In the genomic region with DNA sequence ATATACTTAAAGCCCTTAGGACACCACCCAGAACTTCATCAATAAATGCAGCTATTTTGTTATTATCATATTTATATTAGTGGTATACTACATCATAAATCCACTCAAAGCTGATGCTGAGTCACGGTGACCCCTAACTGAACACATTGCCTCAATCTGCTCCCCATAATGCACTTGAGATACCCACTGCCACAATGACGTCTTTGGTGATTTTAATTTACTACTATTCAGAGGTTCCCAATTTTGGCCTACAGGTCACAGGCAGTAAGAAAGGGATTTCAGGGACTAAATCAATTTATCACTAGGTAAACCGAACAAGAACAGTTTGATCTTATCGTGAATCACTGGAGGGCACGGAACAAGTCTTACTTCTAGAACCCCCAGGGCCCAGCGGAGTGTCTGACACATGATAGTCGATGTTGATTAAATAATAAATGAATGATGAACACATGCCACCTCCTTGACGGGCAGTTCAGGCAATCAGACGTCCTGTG, we compare ENCODE assay signal across 8 cellular contexts. TPM values are rescaled to one million over a fixed set of nuclear protein-coding genes. Genes with fewer than 3 reads are reported as not detected.
DNase-seq lines count a peak whose midpoint lies in the region; ATAC-seq, FAIRE-seq and TF ChIP-seq lines count a peak whose summit lies in the region.

No MANE protein-coding gene starts in this region.

- peaks cover 19% of the 10 kb centered on the region for H3K36me3 Mint-ChIP-seq in activated CD8-positive, alpha-beta T cell treated with anti-CD3 and anti-CD28 coated beads for 36 hours (ENCODE audit: low read depth)

- peaks cover 33% of the 10 kb centered on the region for H3K4me1 Mint-ChIP-seq in activated CD8-positive, alpha-beta T cell treated with anti-CD3 and anti-CD28 coated beads for 36 hours (ENCODE audit: low read depth)

- H3K9me3 ChIP-seq in iPS DF 6.9 (ENCODE audit: control insufficient read depth, insufficient read depth, low read length) (no peaks in the 10 kb centered on the region), spleen (peaks cover 0 to under 1% (median 0%) of the 10 kb centered on the region in 8 donors)

- H3K27ac Mint-ChIP-seq in activated CD8-positive, alpha-beta T cell treated with anti-CD3 and anti-CD28 coated beads for 36 hours: peak overlapping the region; percentile 84

- H3K27me3 Mint-ChIP-seq in activated CD8-positive, alpha-beta T cell treated with anti-CD3 and anti-CD28 coated beads for 36 hours: no peaks in the 10 kb centered on the region

- DNase-seq in HL-60 (ENCODE audit: low read depth in 1 of 2, low spot score in 1 of 2): no peak
- no peak for DNase-seq in activated CD8-positive, alpha-beta T cell treated with anti-CD3 and anti-CD28 coated beads for 36 hours
- no peak for DNase-seq in iPS DF 6.9 (ENCODE audit: low read depth, low spot score)
- no peak for DNase-seq in spleen
- no peak for DNase-seq in DMS153 (lab: John Stamatoyannopoulos, UW)
- DNase-seq in stimulated activated CD4-positive, alpha-beta T cell treated with anti-CD3 and anti-CD28 coated beads, Interleukin-4, amount 100 ng/mL, for 24 hours: no peak
- DNase-seq in frontal cortex (ENCODE audit: low spot score in 2 of 2): no peak

- FAIRE-seq in frontal cortex (lab: Jason Lieb, UNC): no peak

- H3K27me3 ChIP-seq in HL-60 (ENCODE audit: insufficient read depth, poor library complexity, severe bottlenecking): no peaks in the 10 kb centered on the region
- H3K27me3 ChIP-seq in iPS DF 6.9 (ENCODE audit: control insufficient read depth, insufficient read depth, low read length): no peaks in the 10 kb centered on the region
- no peaks in the 10 kb centered on the region for H3K27me3 ChIP-seq in spleen (replicated peaks in 1 of 7)

- H3K27ac ChIP-seq in HL-60 (replicated peaks): peak overlapping the region; percentile 92
- H3K27ac ChIP-seq in iPS DF 6.9 (ENCODE audit: low read length): no peak overlapping the region
- peak overlapping the region; percentile 84 to 94 (median 90) for H3K27ac ChIP-seq in spleen

- no peaks in the 10 kb centered on the region for H3K9me3 Mint-ChIP-seq in activated CD8-positive, alpha-beta T cell treated with anti-CD3 and anti-CD28 coated beads for 36 hours

- TF ChIP-seq POLR2A in spleen (IDR thresholded peaks at IDR 0.05): no peak

- peak overlapping the region; percentile 76 for H3K4me3 Mint-ChIP-seq in activated CD8-positive, alpha-beta T cell treated with anti-CD3 and anti-CD28 coated beads for 36 hours

- peaks cover 6% of the 10 kb centered on the region for H3K4me1 ChIP-seq in iPS DF 6.9 (ENCODE audit: control insufficient read depth, insufficient read depth, low read length)
- peaks cover 9 to 49% (median 38%) of the 10 kb centered on the region in 6 donors for H3K4me1 ChIP-seq in spleen

- peak overlapping the region; percentile 33 for H3K4me3 ChIP-seq in HL-60 (replicated peaks; ENCODE audit: insufficient read depth, low read length)
- peak overlapping the region; percentile 90; the same call in 1 of the 2 replicates for H3K4me3 ChIP-seq in iPS DF 6.9 (ENCODE audit: low read length)
- peak overlapping the region in 7 of 8 donors; percentile 81 to 100 (median 99) for H3K4me3 ChIP-seq in spleen

- WGBS in iPS DF 6.9 (ENCODE audit: insufficient coverage, insufficient read length): no CpG with 5 or more reads among the region's 9 CpGs
- WGBS in spleen, 5 donors: 14 to 30% (median 24%) methylated on average over 9 of the region's 9 CpGs

- H3K36me3 ChIP-seq in iPS DF 6.9 (ENCODE audit: control insufficient read depth, insufficient read depth, low read length) (no peaks in the 10 kb centered on the region), spleen (no peaks in the 10 kb centered on the region)

- POLR2A ChIA-PET in activated CD8-positive, alpha-beta T cell treated with anti-CD3 and anti-CD28 coated beads for 36 hours (lab: Charles Lee): interaction anchor here (1.1 to 3.5 kb wide), 4 partner anchors 11 to 157 kb away, joined by 3 to 47 read pairs (median 9); no protein-coding TSS in a partner anchor

- TF ChIP-seq CTCF in HL-60 (IDR thresholded peaks at IDR 0.05; ENCODE audit: insufficient read depth, low read length) (no peak), spleen (IDR thresholded peaks at IDR 0.05 in 8 of 11, conservative IDR thresholded peaks at IDR 0.05 in 3 of 11) (no peak)
- TF ChIP-seq CTCF in activated CD8-positive, alpha-beta T cell treated with anti-CD3 and anti-CD28 coated beads for 36 hours (IDR thresholded peaks at IDR 0.05): no peak

- intact Hi-C loops in activated CD8-positive, alpha-beta T cell treated with anti-CD3 and anti-CD28 coated beads for 36 hours (cut with micrococcal nuclease): loop anchor here (2.0 to 10.0 kb wide), 2 partner anchors 69 to 157 kb away; a partner anchor contains a TSS
- intact Hi-C loops in spleen (cut with DNase I; ENCODE audit: low total_unique reads): loop anchor here (5.0 kb wide), 1 partner anchor 70 kb away; a partner anchor contains a TSS

- no peak for ATAC-seq in activated CD8-positive, alpha-beta T cell treated with anti-CD3 and anti-CD28 coated beads for 36 hours
- ATAC-seq in GM19328 (IDR thresholded peaks at IDR 0.05; ENCODE audit: unreplicated experiment): no peak

- CTCF ChIA-PET in activated CD8-positive, alpha-beta T cell treated with anti-CD3 and anti-CD28 coated beads for 36 hours (lab: Charles Lee): interaction anchor here (0.6 to 5.1 kb wide), 16 partner anchors 9 to 276 kb away, joined by 3 to 80 read pairs (median 4); a partner anchor contains a TSS

RNA-seq across cellular contexts. Expression of a gene that starts 0.5 kb away (rescaled TPM):
- 10 to 100 TPM; 80.5 to 81.1 TPM for total RNA-seq in activated CD8-positive, alpha-beta T cell treated with anti-CD3 and anti-CD28 coated beads for 36 hours
- total RNA-seq in spleen: 10 to 100 TPM; 37.1 to 52.6 (median 39.8) TPM
- 10 to 100 TPM; 25.8 to 41.5 (median 31.6) TPM for polyA plus RNA-seq in spleen
- 16.3 TPM for total RNA-seq in frontal cortex

RNA-seq across cellular contexts. Expression of a gene that starts 16.9 kb away (rescaled TPM):
- total RNA-seq in activated CD8-positive, alpha-beta T cell treated with anti-CD3 and anti-CD28 coated beads for 36 hours: under 1 TPM in 1 of 2 experiments, not detected in 1; 0.16 TPM
- total RNA-seq in spleen: 10 to 100 TPM in 2 of 7 donors, 1 to 10 TPM in 5; 3.0 to 13.4 (median 9.6) TPM
- 1 to 10 TPM; 2.8 to 4.0 (median 3.4) TPM for polyA plus RNA-seq in spleen
- 0.41 TPM for total RNA-seq in frontal cortex

Comparison
In these comparisons a context has a peak if more than half of its experiments do, and no peak if none do; other contexts are left out.
1. H3K4me3 ChIP-seq: peak in every context shown above with its lines; median percentile 99 in spleen; 90 in iPS DF 6.9; 33 in HL-60.